Comparison of ENCODE assay signal across 25 cellular contexts in genomic region chr5:113188454-113188853, GRCh38.
"Had no signal": no experiment of that assay in that cellular context is flagged by ENCODE, and none has a peak within 500 bp of the region (broad histone marks: within the 10 kb centered on the region; RNA-seq: fewer than 3 reads in every experiment).

No MANE protein-coding gene starts in this region.

- H3K27me3 Mint-ChIP-seq: activated naive CD8-positive, alpha-beta T cell; activated T-helper 17 cell treated with anti-CD3 and anti-CD28 coated beads, Interleukin-2, amount 50 U/mL, for 72 hours; brain had no signal

- H3K27ac ChIP-seq: SJCRH30 had no signal

- H3K4me1 ChIP-seq: SJCRH30 had no signal

- H3K27me3 ChIP-seq: SJCRH30 had no signal

- DNase-seq: activated CD4-positive, alpha-beta T cell treated with anti-CD3 and anti-CD28 coated beads, Interleukin-2, amount 10 ng/mL, durations not matched to agents 24 days and 14 days; activated CD4-positive, alpha-beta T cell treated with anti-CD3 and anti-CD28 coated beads, Interleukin-2, amount 50 U/mL, for 48 hours; activated CD4-positive, CD25-positive, alpha-beta regulatory T cell treated with anti-CD3 and anti-CD28 coated beads, Interleukin-2, amount 50 U/mL, for 72 hours; activated CD8-positive, alpha-beta memory T cell treated with anti-CD3 and anti-CD28 coated beads for 24 hours; activated gamma-delta T cell; activated naive CD4-positive, alpha-beta T cell treated with anti-CD3 and anti-CD28 coated beads for 36 hours; activated T-cell treated with anti-CD3 and anti-CD28 coated beads, Interleukin-2, amount 50 U/mL, for 48 hours; amygdala; KG1; NCI-H1105 treated with DMSO at 0.1 percent for 48 hours; NCI-H1436 treated with DMSO at 0.1 percent for 48 hours; NCI-H187; NCI-H2081; NCI-H510A treated with DMSO at 0.1 percent for 48 hours; Right ventricle myocardium superior; RPMI8226; SJCRH30; SW 1271 had no signal

- H3K9me3 Mint-ChIP-seq: activated CD4-positive, alpha-beta T cell treated with anti-CD3 and anti-CD28 coated beads, Interleukin-2, amount 10 ng/mL, durations not matched to agents 24 days and 14 days; T-helper 2 cell treated with Interferon-gamma antibody and Interleukin-4, amounts not matched to agents 5 μg/mL and 100 μg/mL, for 36 hours had no signal

- ATAC-seq: activated T-helper 17 cell treated with anti-CD3 and anti-CD28 coated beads, Interleukin-2, amount 50 U/mL, for 72 hours; Panc1; SK-N-SH treated with all-trans-retinoic acid at 6 μM for 48 hours; WTC11 had no signal

- H3K4me3 ChIP-seq: SJCRH30 had no signal

- H3K4me3 Mint-ChIP-seq: activated CD4-positive, alpha-beta T cell treated with anti-CD3 and anti-CD28 coated beads, Interleukin-2, amount 10 ng/mL, durations not matched to agents 24 days and 14 days; activated naive CD4-positive, alpha-beta T cell treated with anti-CD3 and anti-CD28 coated beads for 36 hours; activated naive CD8-positive, alpha-beta T cell; activated T-helper 17 cell treated with anti-CD3 and anti-CD28 coated beads, Interleukin-2, amount 50 U/mL, for 72 hours; brain; T-helper 2 cell treated with Interferon-gamma antibody and Interleukin-4, amounts not matched to agents 5 μg/mL and 100 μg/mL, for 36 hours; WTC11 had no signal

- H3K9me3 ChIP-seq: SJCRH30 had no signal

- H3K4me1 Mint-ChIP-seq: activated CD4-positive, alpha-beta T cell treated with anti-CD3 and anti-CD28 coated beads, Interleukin-2, amount 10 ng/mL, durations not matched to agents 24 days and 14 days had no signal

- H3K27ac Mint-ChIP-seq: activated CD4-positive, alpha-beta T cell treated with anti-CD3 and anti-CD28 coated beads, Interleukin-2, amount 10 ng/mL, durations not matched to agents 24 days and 14 days; activated naive CD4-positive, alpha-beta T cell treated with anti-CD3 and anti-CD28 coated beads for 36 hours; activated naive CD8-positive, alpha-beta T cell; activated T-helper 17 cell treated with anti-CD3 and anti-CD28 coated beads, Interleukin-2, amount 50 U/mL, for 72 hours; T-helper 2 cell treated with Interferon-gamma antibody and Interleukin-4, amounts not matched to agents 5 μg/mL and 100 μg/mL, for 36 hours; WTC11 had no signal

- H3K36me3 ChIP-seq: SJCRH30 had no signal
